In the genomic region with DNA sequence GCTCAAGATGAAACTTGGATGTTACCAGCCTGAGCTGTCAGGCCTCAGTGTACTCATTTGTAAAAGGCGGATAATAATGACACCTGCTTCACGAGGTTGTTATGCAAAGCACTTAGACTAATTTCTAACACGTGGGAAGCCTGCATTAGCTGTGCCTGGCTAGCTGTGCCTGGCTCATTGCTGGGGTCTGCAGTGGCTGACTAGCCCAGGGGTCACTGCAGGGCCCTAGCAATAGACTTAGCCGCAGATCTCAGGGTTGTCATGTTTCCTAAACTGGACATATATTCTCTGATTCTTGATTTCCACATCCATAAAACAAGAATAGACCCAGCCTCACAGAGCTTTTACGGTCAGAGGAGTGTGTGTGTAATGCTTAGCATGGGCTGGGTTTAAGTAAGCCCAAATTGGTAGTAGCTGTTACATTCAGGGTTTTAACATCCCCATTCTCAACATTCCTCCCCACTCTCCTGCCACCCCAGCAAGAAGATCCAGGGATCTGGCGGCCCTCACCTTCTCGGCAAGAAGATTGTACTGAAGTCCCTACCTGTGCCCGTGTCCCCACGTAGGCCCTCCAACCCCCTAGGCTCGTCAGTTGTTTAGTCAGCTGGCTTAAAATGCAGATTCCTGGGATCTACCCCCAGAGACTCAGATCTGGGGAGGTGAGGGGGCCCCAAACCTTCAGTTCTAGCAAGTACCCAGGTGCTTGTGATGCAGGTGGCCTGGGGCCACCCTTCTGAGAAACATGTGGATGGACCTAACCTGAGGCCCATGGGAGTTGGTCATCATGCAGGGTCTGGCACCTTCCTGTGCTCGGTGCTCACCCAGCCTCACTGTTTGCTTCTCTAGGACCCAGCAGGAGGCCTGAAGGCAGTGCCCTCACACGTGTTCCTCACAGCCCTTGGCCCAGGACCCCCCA, we compare ENCODE assay signal across 16 cellular contexts. TPM values are rescaled to one million over a fixed set of nuclear protein-coding genes. Genes with fewer than 3 reads are reported as not detected.
DNase-seq lines count a peak whose midpoint lies in the region; ATAC-seq and TF ChIP-seq lines count a peak whose summit lies in the region.
"Had no signal": no experiment of that assay in that cellular context is flagged by ENCODE, and none has a peak within 500 bp of the region (broad histone marks: within the 10 kb centered on the region; RNA-seq: fewer than 3 reads in every experiment).

No MANE protein-coding gene starts in this region.

- peak; percentile 62 for DNase-seq in activated T-cell treated with anti-CD3 and anti-CD28 coated beads, Interleukin-2, amount 50 U/mL, for 1 hour
- no peak for DNase-seq in activated T-cell treated with anti-CD3 and anti-CD28 coated beads, Interleukin-2, amount 50 U/mL, for 72 hours
- DNase-seq in astrocyte of the hippocampus (ENCODE audit: low read depth, low spot score) (peak; percentile 49), left lung (no peak), transverse colon (peak; percentile 35), Peyer's patch (no peak), SHP77 (lab: John Stamatoyannopoulos, UW) (no peak)
- DNase-seq: activated CD4-positive, alpha-beta T cell treated with anti-CD3 and anti-CD28 coated beads, Interleukin-2, amount 10 ng/mL, durations not matched to agents 24 days and 14 days; Caco-2; NCI-H1105 treated with DMSO at 0.1 percent for 48 hours; NCI-H524; small intestine had no signal

- TF ChIP-seq POLR2A in transverse colon (IDR thresholded peaks at IDR 0.05) (no peak), Peyer's patch (IDR thresholded peaks at IDR 0.05) (no peak)

- no peak overlapping the region for H3K4me3 Mint-ChIP-seq in activated T-cell treated with anti-CD3 and anti-CD28 coated beads, Interleukin-2, amount 50 U/mL, for 72 hours
- H3K4me3 Mint-ChIP-seq: activated CD4-positive, alpha-beta T cell treated with anti-CD3 and anti-CD28 coated beads, Interleukin-2, amount 10 ng/mL, durations not matched to agents 24 days and 14 days; nephron had no signal

- H3K27ac ChIP-seq in left lung (no peak overlapping the region), transverse colon (peak overlapping the region in 3 of 4 donors; percentile 21 to 95 (median 51)), Peyer's patch (no peak overlapping the region)
- H3K27ac ChIP-seq: thoracic aorta had no signal

- peaks cover 9% of the 10 kb centered on the region for H3K4me1 Mint-ChIP-seq in activated T-cell treated with anti-CD3 and anti-CD28 coated beads, Interleukin-2, amount 50 U/mL, for 72 hours (ENCODE audit: low read depth)
- H3K4me1 Mint-ChIP-seq: activated CD4-positive, alpha-beta T cell treated with anti-CD3 and anti-CD28 coated beads, Interleukin-2, amount 10 ng/mL, durations not matched to agents 24 days and 14 days had no signal

- no peaks in the 10 kb centered on the region for H3K27me3 ChIP-seq in left lung
- no peaks in the 10 kb centered on the region for H3K27me3 ChIP-seq in transverse colon
- no peaks in the 10 kb centered on the region for H3K27me3 ChIP-seq in Peyer's patch

- no peak overlapping the region for H3K27ac Mint-ChIP-seq in activated T-cell treated with anti-CD3 and anti-CD28 coated beads, Interleukin-2, amount 50 U/mL, for 72 hours
- H3K27ac Mint-ChIP-seq: activated CD4-positive, alpha-beta T cell treated with anti-CD3 and anti-CD28 coated beads, Interleukin-2, amount 10 ng/mL, durations not matched to agents 24 days and 14 days; activated T-helper 2 cell treated with anti-CD3 and anti-CD28 coated beads, Interferon-gamma antibody, Interleukin-2, Interleukin-4, amounts not matched to agents 10 μg/mL and 5 μg/mL and 100 μg/mL, durations not matched to agents 14 hours and 24 hours and 36 hours; nephron had no signal

- no peaks in the 10 kb centered on the region for H3K27me3 Mint-ChIP-seq in activated T-cell treated with anti-CD3 and anti-CD28 coated beads, Interleukin-2, amount 50 U/mL, for 72 hours (ENCODE audit: low read depth)
- H3K27me3 Mint-ChIP-seq: activated CD4-positive, alpha-beta T cell treated with anti-CD3 and anti-CD28 coated beads, Interleukin-2, amount 10 ng/mL, durations not matched to agents 24 days and 14 days had no signal

- no peak for TF ChIP-seq EP300 in transverse colon (IDR thresholded peaks at IDR 0.05; ENCODE audit: low read depth)

- no peaks in the 10 kb centered on the region for H3K4me1 ChIP-seq in left lung
- H3K4me1 ChIP-seq in transverse colon: peaks cover 0 to 18% (median 6%) of the 10 kb centered on the region in 4 donors
- H3K4me1 ChIP-seq in Peyer's patch: no peaks in the 10 kb centered on the region
- H3K4me1 ChIP-seq: Caco-2 had no signal

- TF ChIP-seq CTCF in left lung (IDR thresholded peaks at IDR 0.05) (no peak), transverse colon (IDR thresholded peaks at IDR 0.05) (no peak), Peyer's patch (IDR thresholded peaks at IDR 0.05) (no peak)

- H3K4me3 ChIP-seq in left lung (no peak overlapping the region), transverse colon (no peak overlapping the region), Peyer's patch (no peak overlapping the region)
- H3K4me3 ChIP-seq: thoracic aorta had no signal

- intact Hi-C loops in left lung (cut with DNase I): no loop called here
- intact Hi-C loops in transverse colon (cut with DNase I; ENCODE audit: low total_unique reads): no loop called here

- in situ Hi-C loops in transverse colon (cut with MboI; ENCODE audit: low pct_ligation_motif_present in 1 of 4, low pct_unique_long_range_greater_than_20kb in 1 of 4, low sequenced_read_pairs in 3 of 4): no loop called here

- no peaks in the 10 kb centered on the region for H3K9me3 Mint-ChIP-seq in activated T-cell treated with anti-CD3 and anti-CD28 coated beads, Interleukin-2, amount 50 U/mL, for 72 hours
- H3K9me3 Mint-ChIP-seq: activated CD4-positive, alpha-beta T cell treated with anti-CD3 and anti-CD28 coated beads, Interleukin-2, amount 10 ng/mL, durations not matched to agents 24 days and 14 days; activated T-helper 2 cell treated with anti-CD3 and anti-CD28 coated beads, Interferon-gamma antibody, Interleukin-2, Interleukin-4, amounts not matched to agents 10 μg/mL and 5 μg/mL and 100 μg/mL, durations not matched to agents 14 hours and 24 hours and 36 hours; nephron had no signal

- no peak for ATAC-seq in activated T-cell treated with anti-CD3 and anti-CD28 coated beads, Interleukin-2, amount 50 U/mL, for 72 hours (replicated peaks in 1 of 2)
- ATAC-seq in left lung: peak; percentile 1
- ATAC-seq in GM21786 (IDR thresholded peaks at IDR 0.05; ENCODE audit: unreplicated experiment): no peak

- WGBS in transverse colon (ENCODE audit: low coverage in 1 of 2), 2 donors: 80% methylated on average over 1 to 10 of the region's 12 CpGs

- H3K36me3 Mint-ChIP-seq in activated T-cell treated with anti-CD3 and anti-CD28 coated beads, Interleukin-2, amount 50 U/mL, for 72 hours (ENCODE audit: insufficient read depth in 2 of 2): peaks cover 4 to 10% of the 10 kb centered on the region in 2 donors

- H3K36me3 ChIP-seq in left lung (peaks cover 0 to 47% of the 10 kb centered on the region in 2 donors), transverse colon (peaks cover 0 to 4% (median 0%) of the 10 kb centered on the region in 4 donors), Peyer's patch (peaks cover 0 to 40% (median 0%) of the 10 kb centered on the region in 3 donors)

- H3K9me3 ChIP-seq in left lung (no peaks in the 10 kb centered on the region), transverse colon (no peaks in the 10 kb centered on the region), Peyer's patch (no peaks in the 10 kb centered on the region)
- H3K9me3 ChIP-seq: Caco-2, thoracic aorta had no signal

RNA-seq across cellular contexts. Expression of gene NR4A1, which starts 8.6 kb away (rescaled TPM):
- total RNA-seq in activated T-cell treated with anti-CD3 and anti-CD28 coated beads, Interleukin-2, amount 50 U/mL, for 72 hours: 100 to 1,000 TPM; 113 to 136 TPM
- total RNA-seq in left lung (100 to 1,000 TPM in 1 of 2 donors, 10 to 100 TPM in 1; 36.4 to 165 TPM), transverse colon (100 to 1,000 TPM in 1 of 4 donors, 10 to 100 TPM in 3; 50.7 to 102 (median 76.9) TPM), Peyer's patch (100 to 1,000 TPM in 1 of 4 donors, 10 to 100 TPM in 2, 1 to 10 TPM in 1; 3.9 to 265 (median 42.2) TPM)

RNA-seq across cellular contexts. Expression of gene ATG101, which starts 9.9 kb away (rescaled TPM):
- 10 to 100 TPM; 52.6 to 53.4 TPM for total RNA-seq in activated T-cell treated with anti-CD3 and anti-CD28 coated beads, Interleukin-2, amount 50 U/mL, for 72 hours
- total RNA-seq in left lung (10 to 100 TPM; 35.7 to 42.4 TPM), transverse colon (10 to 100 TPM; 15.7 to 64.1 (median 51.6) TPM), Peyer's patch (10 to 100 TPM; 31.5 to 39.6 (median 33.9) TPM)

RNA-seq across cellular contexts. Expression of gene SMIM41, which starts 19.7 kb away (rescaled TPM):
- not detected for total RNA-seq in activated T-cell treated with anti-CD3 and anti-CD28 coated beads, Interleukin-2, amount 50 U/mL, for 72 hours
- total RNA-seq in left lung (1 to 10 TPM in 1 of 2 donors, under 1 TPM in 1; 0.47 to 4.5 TPM), transverse colon (1 to 10 TPM in 1 of 4 donors, under 1 TPM in 2, not detected in 1; 0.64 to 1.5 (median 0.80) TPM), Peyer's patch (1 to 10 TPM in 2 of 4 donors, not detected in 2; 1.4 to 6.6 TPM)
- total RNA-seq: Caco-2 had no signal

RNA-seq across cellular contexts. Expression of gene TAMALIN, which starts 53.1 kb away (rescaled TPM):
- total RNA-seq in activated T-cell treated with anti-CD3 and anti-CD28 coated beads, Interleukin-2, amount 50 U/mL, for 72 hours: 10 to 100 TPM; 10.0 to 11.1 TPM
- total RNA-seq in left lung (10 to 100 TPM; 30.6 to 63.7 TPM), transverse colon (10 to 100 TPM in 2 of 4 donors, 1 to 10 TPM in 2; 5.9 to 20.6 (median 9.7) TPM), Peyer's patch (100 to 1,000 TPM in 1 of 4 donors, 10 to 100 TPM in 1, 1 to 10 TPM in 2; 1.2 to 112 (median 16.2) TPM)

Comparison
In these comparisons a context has a peak if more than half of its experiments do, and no peak if none do; other contexts are left out.
1. DNase-seq: peak in activated T-cell treated with anti-CD3 and anti-CD28 coated beads, Interleukin-2, amount 50 U/mL, for 1 hour (single experiment), astrocyte of the hippocampus (single experiment) and transverse colon (single experiment); none in activated T-cell treated with anti-CD3 and anti-CD28 coated beads, Interleukin-2, amount 50 U/mL, for 72 hours (0 of 2), left lung (0 of 2), Peyer's patch (0 of 3) and SHP77 (0 of 2).
2. H3K27ac ChIP-seq: peak in transverse colon (3 of 4); none in left lung (0 of 2) and Peyer's patch (0 of 4).